In the genomic region with DNA sequence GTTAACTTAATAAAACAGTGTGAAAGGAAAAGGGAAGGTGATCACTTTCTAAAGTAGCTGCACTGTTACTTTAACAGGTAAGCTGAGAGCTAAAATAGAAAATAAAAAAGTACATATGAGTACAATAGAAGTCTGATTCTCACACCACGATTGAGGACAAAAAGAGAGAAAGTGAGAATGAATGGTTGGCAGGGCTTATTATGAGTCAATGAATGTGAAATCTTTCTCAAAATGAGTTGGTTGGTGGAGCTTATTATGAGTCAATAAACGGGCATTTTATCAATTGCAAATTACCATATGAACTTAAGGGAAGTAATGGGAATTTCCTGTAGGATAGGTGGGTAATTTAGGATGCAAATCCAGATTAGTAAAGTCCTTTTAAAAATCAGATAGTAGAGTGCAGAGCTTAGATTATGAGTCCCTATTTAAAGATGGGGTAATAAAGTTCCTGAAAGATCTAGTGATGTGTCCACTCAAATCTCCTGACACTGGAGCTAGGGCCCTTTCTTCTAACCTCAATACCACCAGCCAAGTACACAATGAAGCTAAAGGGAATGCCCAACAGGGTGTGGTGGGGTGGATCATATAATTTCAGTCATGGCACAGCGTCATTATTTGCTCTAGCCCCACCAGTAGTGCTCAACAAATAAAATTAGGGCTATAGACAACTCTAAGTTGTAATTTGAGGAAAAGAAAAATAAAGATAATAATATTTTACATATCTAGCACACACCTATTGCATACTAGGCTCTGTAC, we compare ENCODE assay signal across 13 cellular contexts. TPM values are rescaled to one million over a fixed set of nuclear protein-coding genes. Genes with fewer than 3 reads are reported as not detected.
A peak's percentile ranks its signal among the peaks of the same experiment; 100 is the strongest.
DNase-seq lines count a peak whose midpoint lies in the region; ATAC-seq and TF ChIP-seq lines count a peak whose summit lies in the region.
"Had no signal": no experiment of that assay in that cellular context is flagged by ENCODE, and none has a peak within 500 bp of the region (broad histone marks: within the 10 kb centered on the region; RNA-seq: fewer than 3 reads in every experiment).

No MANE protein-coding gene starts in this region.

- no peaks in the 10 kb centered on the region for H3F3A ChIP-seq in GM23338 (replicated peaks; ENCODE audit: low read depth)

- H3K4me1 Mint-ChIP-seq in GM23338 (peaks cover 3% of the 10 kb centered on the region; the same call in 1 of the 3 replicates), Caco-2 (ENCODE audit: low read depth, unreplicated experiment) (no peaks in the 10 kb centered on the region)

- H3K4me3 Mint-ChIP-seq in GM23338 (no peak overlapping the region), Caco-2 (ENCODE audit: unreplicated experiment) (no peak overlapping the region)
- H3K4me3 Mint-ChIP-seq: WTC11 had no signal

- H3K9me3 ChIP-seq in OCI-LY7 (ENCODE audit: low read length) (no peaks in the 10 kb centered on the region), Caco-2 (no peaks in the 10 kb centered on the region)

- ATAC-seq in GM18909 (IDR thresholded peaks at IDR 0.05; ENCODE audit: poor library complexity, unreplicated experiment) = peak; percentile 84
- ATAC-seq in GM23338 = no peak
- peak; percentile 89 for ATAC-seq in HG03442 (IDR thresholded peaks at IDR 0.05; ENCODE audit: unreplicated experiment)
- ATAC-seq: PC-3, WTC11 had no signal

- CTCF ChIA-PET in OCI-LY7 (lab: Charles Lee; ENCODE audit: unreplicated experiment) (interaction anchor here (1.0 kb wide), 1 partner anchor 253 kb away, joined by 3 read pairs; no protein-coding TSS in a partner anchor), Caco-2 (lab: Charles Lee) (no interaction called here)

- H2AFZ ChIP-seq in GM23338 (peak overlapping the region; percentile 40; the same call in 1 of the 2 replicates), OCI-LY7 (ENCODE audit: low read length) (no peak overlapping the region)

- H3K9me2 ChIP-seq in GM23338 (ENCODE audit: insufficient read depth) = peaks cover 9% of the 10 kb centered on the region; the same call in 1 of the 2 replicates
- H3K9me2 ChIP-seq in OCI-LY7 (ENCODE audit: insufficient read depth, low read length) = no peaks in the 10 kb centered on the region

- H3K27me3 Mint-ChIP-seq in GM23338 (ENCODE audit: insufficient read depth, low read depth, poor library complexity) = no peaks in the 10 kb centered on the region
- peaks cover 3% of the 10 kb centered on the region for H3K27me3 Mint-ChIP-seq in Caco-2 (ENCODE audit: insufficient read depth, unreplicated experiment)

- H3K27me3 ChIP-seq in GM23338 (ENCODE audit: insufficient read depth) = no peaks in the 10 kb centered on the region
- no peaks in the 10 kb centered on the region for H3K27me3 ChIP-seq in Caco-2 (replicated peaks; ENCODE audit: control insufficient read depth, insufficient read depth, low read length)

- no peaks in the 10 kb centered on the region for H4K20me1 ChIP-seq in GM23338 (replicated peaks; ENCODE audit: insufficient read depth)
- H4K20me1 ChIP-seq in OCI-LY7 (ENCODE audit: insufficient read depth, low read length) = no peaks in the 10 kb centered on the region

- intact Hi-C loops in OCI-LY7 (cut with micrococcal nuclease; ENCODE audit: unreplicated experiment) (no loop called here), Caco-2 (cut with micrococcal nuclease; ENCODE audit: unreplicated experiment) (no loop called here)

- H3K36me3 Mint-ChIP-seq in GM23338 (ENCODE audit: low read depth) (peaks cover under 1% of the 10 kb centered on the region; the same call in 1 of the 3 replicates), Caco-2 (ENCODE audit: insufficient read depth, unreplicated experiment) (no peaks in the 10 kb centered on the region)

- H3K27ac ChIP-seq in GM23338 (ENCODE audit: low read depth) = no peak overlapping the region
- H3K27ac ChIP-seq in OCI-LY7 (ENCODE audit: low read depth, low read length, poor library complexity, severe bottlenecking) = no peak overlapping the region
- H3K27ac ChIP-seq: epithelial cell of prostate had no signal

- H3K36me3 ChIP-seq in GM23338 (ENCODE audit: insufficient read depth) = no peaks in the 10 kb centered on the region
- no peaks in the 10 kb centered on the region for H3K36me3 ChIP-seq in OCI-LY7 (ENCODE audit: insufficient read depth, low read length)
- no peaks in the 10 kb centered on the region for H3K36me3 ChIP-seq in Caco-2 (ENCODE audit: control insufficient read depth, insufficient read depth, low read length)

- H3K27ac Mint-ChIP-seq in GM23338 (no peak overlapping the region), Caco-2 (ENCODE audit: unreplicated experiment) (no peak overlapping the region)
- H3K27ac Mint-ChIP-seq: WTC11 had no signal

- H3K9me3 Mint-ChIP-seq in GM23338 (peaks cover 25% of the 10 kb centered on the region), Caco-2 (ENCODE audit: unreplicated experiment) (peaks cover 8% of the 10 kb centered on the region)

- TF ChIP-seq CTCF in GM23338 (conservative IDR thresholded peaks at IDR 0.05; ENCODE audit: low read depth in 2 of 2) (no peak), OCI-LY7 (conservative IDR thresholded peaks at IDR 0.05; ENCODE audit: low read length) (no peak), Caco-2 (IDR thresholded peaks at IDR 0.05; ENCODE audit: insufficient read depth in 1 of 2, low read depth in 1 of 2, low read length in 1 of 2, severe bottlenecking in 1 of 2, unreplicated experiment in 1 of 2) (no peak)

- BruUV-seq in OCI-LY7 (replicated peaks; lab: Mats Ljungman, UMichigan) = no TSS peak
- BruUV-seq in Caco-2 (replicated peaks; lab: Mats Ljungman, UMichigan) = no TSS peak

- H3K4me3 ChIP-seq in GM23338 = no peak overlapping the region
- no peak overlapping the region for H3K4me3 ChIP-seq in OCI-LY7 (ENCODE audit: low read depth, low read length, poor library complexity, severe bottlenecking)
- no peak overlapping the region for H3K4me3 ChIP-seq in Caco-2 (ENCODE audit: low read depth, low read length)

- H3K4me1 ChIP-seq in GM23338 (ENCODE audit: insufficient read depth) = peaks cover 17% of the 10 kb centered on the region
- H3K4me1 ChIP-seq in OCI-LY7 (ENCODE audit: insufficient read depth, low read length, poor library complexity, severe bottlenecking) = peaks cover under 1% of the 10 kb centered on the region
- no peaks in the 10 kb centered on the region for H3K4me1 ChIP-seq in Caco-2

- POLR2A ChIA-PET in OCI-LY7 (lab: Charles Lee) (interaction anchor here (0.6 to 1.3 kb wide), 7 partner anchors 10 to 819 kb away, joined by 3 to 9 read pairs (median 4); a partner anchor contains a TSS), Caco-2 (lab: Charles Lee) (no interaction called here)

- DNase-seq in GM23338 (ENCODE audit: low spot score) (no peak), lung microvascular endothelial cell (ENCODE audit: low read depth in 2 of 2) (peak; percentile 6 to 42), OCI-LY7 (ENCODE audit: low spot score) (no peak), NCI-H1092 treated with DMSO at 0.1 percent for 48 hours (lab: John Stamatoyannopoulos, UW) (no peak), A172 (ENCODE audit: low spot score) (no peak), Caco-2 (no peak)
- DNase-seq: activated naive CD4-positive, alpha-beta T cell treated with anti-CD3 and anti-CD28 coated beads, Interleukin-2, amount 50 U/mL, for 16 hours; kidney glomerular epithelial cell; PC-3 had no signal

- H3K79me2 ChIP-seq in GM23338 (replicated peaks; ENCODE audit: insufficient read depth) = no peaks in the 10 kb centered on the region
- H3K79me2 ChIP-seq in OCI-LY7 (ENCODE audit: insufficient read depth, low read depth, low read length) = no peaks in the 10 kb centered on the region

- H3K4me2 ChIP-seq in GM23338 = no peak overlapping the region; the same call in 1 of the 2 replicates
- no peak overlapping the region for H3K4me2 ChIP-seq in OCI-LY7 (ENCODE audit: low read length)

TF ChIP-seq in GM23338, 12 proteins besides CTCF, POLR2A, EP300 and RAD21 (continues in another document):
- no peak for TF ChIP-seq ZNF114 (CRISPR knock-in tag; IDR thresholded peaks at IDR 0.05)
- no peak for TF ChIP-seq EZH2phosphoT487 (IDR thresholded peaks at IDR 0.05; ENCODE audit: unreplicated experiment)

RNA-seq across cellular contexts. Expression of a gene that starts 21.1 kb away (rescaled TPM):
- total RNA-seq in GM23338 (2014; rRNA removed; shearing (Covaris generic)) = 0.17 and 0.27 TPM in 2 replicates
- polyA plus RNA-seq in GM23338 (2016; fragmentation: Nextera tagmentation; extraction: Ambion mirVana) = 0.06 TPM in 1 of 2 replicates, not detected in the other
- total RNA-seq in lung microvascular endothelial cell = 116 and 187 TPM in 2 replicates
- 4.0 and 4.4 TPM in 2 replicates for total RNA-seq in OCI-LY7 (2014; rRNA removed; shearing (Covaris generic))
- 10.0 and 10.4 TPM in 2 replicates for total RNA-seq in OCI-LY7 (2022)
- 11.6 and 18.5 TPM in 2 replicates for total RNA-seq in A172 (2014; rRNA removed; shearing (Covaris generic))
- not detected in 2 replicates for total RNA-seq in Caco-2 (2022)
- total RNA-seq: PC-3 had no signal

Comparison
In these comparisons a context has a peak if more than half of its experiments do, and no peak if none do; other contexts are left out.
1. DNase-seq: peak in lung microvascular endothelial cell (2 of 2); none in GM23338 (single experiment), OCI-LY7 (single experiment), NCI-H1092 treated with DMSO at 0.1 percent for 48 hours (single experiment), A172 (single experiment) and Caco-2 (0 of 2).